In the genomic region with DNA sequence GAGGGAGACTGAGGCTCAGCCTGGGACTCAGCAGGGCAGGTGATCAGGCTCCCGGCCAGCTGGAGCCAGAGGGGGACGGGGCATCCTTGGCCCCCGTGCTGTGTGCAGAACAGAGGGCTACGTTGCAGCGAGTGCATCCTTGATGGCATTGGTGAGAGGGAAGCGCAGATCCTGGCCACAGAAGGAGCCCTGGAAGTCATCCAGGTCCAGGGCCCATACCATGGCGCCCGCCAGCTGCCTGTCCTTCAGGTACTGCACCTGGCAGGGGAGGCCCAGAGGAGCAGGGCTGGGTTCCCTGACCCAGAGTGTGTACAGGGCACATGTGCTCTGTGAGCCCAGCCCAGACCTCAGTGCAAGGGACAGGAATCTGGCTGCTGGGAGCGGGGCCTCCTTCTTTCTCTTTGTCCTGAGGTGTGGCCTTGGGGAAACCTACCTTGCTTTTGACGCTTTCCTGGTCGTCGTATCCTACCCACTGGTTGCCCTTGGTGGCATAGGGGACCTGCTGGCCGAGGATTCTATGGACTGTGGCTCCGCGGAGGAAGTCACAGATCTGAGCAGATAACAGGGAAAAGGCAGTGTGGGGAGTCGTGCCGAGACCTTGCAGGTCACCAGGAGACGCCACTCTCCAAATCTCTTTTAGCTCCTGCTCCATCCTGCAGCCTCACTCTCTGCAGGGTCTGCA, we compare ENCODE assay signal across 18 cellular contexts. TPM values are rescaled to one million over a fixed set of nuclear protein-coding genes. Genes with fewer than 3 reads are reported as not detected.
A peak's percentile ranks its signal among the peaks of the same experiment; 100 is the strongest.
DNase-seq lines count a peak whose midpoint lies in the region; ATAC-seq and TF ChIP-seq lines count a peak whose summit lies in the region.
"Had no signal": no experiment of that assay in that cellular context is flagged by ENCODE, and none has a peak within 500 bp of the region (broad histone marks: within the 10 kb centered on the region; RNA-seq: fewer than 3 reads in every experiment).

No MANE protein-coding gene starts in this region.

- DNase-seq in activated effector memory CD4-positive, alpha-beta T cell treated with anti-CD3 and anti-CD28 coated beads, Interleukin-2, amount 50 U/mL, for 16 hours, result peak; percentile 60
- DNase-seq in activated effector memory CD4-positive, alpha-beta T cell treated with Interleukin-2 at 50 U/mL for 16 hours, result no peak
- DNase-seq in NCI-H2029 (lab: John Stamatoyannopoulos, UW), result peak; percentile 57
- no peak for DNase-seq in mesenchymal stem cell
- peak; percentile 35 for DNase-seq in spleen
- no peak for DNase-seq in stimulated activated effector memory CD8-positive, alpha-beta T cell treated with anti-CD3 and anti-CD28 coated beads, Interleukin-12 subunit alpha, Interleukin-12 subunit beta, amount 100 ng/mL, for 72 hours (ENCODE audit: low spot score in 2 of 2)
- no peak for DNase-seq in activated CD4-positive, alpha-beta T cell treated with anti-CD3 and anti-CD28 coated beads for 48 hours
- DNase-seq in NCI-H526 treated with DMSO at 0.1 percent for 48 hours (lab: John Stamatoyannopoulos, UW), result no peak
- DNase-seq: CD8-positive, alpha-beta memory T cell; GF-D8; GOT3; NCI-H1436 treated with DMSO at 0.1 percent for 48 hours; NCI-H345; PC-3 had no signal

- no peak overlapping the region for H2BK15ac ChIP-seq in mesenchymal stem cell (ENCODE audit: low read depth, poor library complexity, severe bottlenecking)

- peaks cover 0 to 24% of the 10 kb centered on the region in 2 experiments for H3K36me3 ChIP-seq in mesenchymal stem cell (ENCODE audit: control insufficient read depth in 1 of 2, insufficient read depth in 2 of 2, low read depth in 1 of 2, low read length in 2 of 2)
- peaks cover 0 to 11% (median 0%) of the 10 kb centered on the region in 6 donors for H3K36me3 ChIP-seq in spleen
- H3K36me3 ChIP-seq: SJSA1 had no signal

- no peak overlapping the region for H2BK5ac ChIP-seq in mesenchymal stem cell (ENCODE audit: low read depth, low read length, poor library complexity, severe bottlenecking)

- H3K4me1 Mint-ChIP-seq in stimulated activated effector memory CD8-positive, alpha-beta T cell treated with anti-CD3 and anti-CD28 coated beads, Interleukin-12 subunit alpha, Interleukin-12 subunit beta, amount 100 ng/mL, for 72 hours, result no peaks in the 10 kb centered on the region
- H3K4me1 Mint-ChIP-seq: CD8-positive, alpha-beta memory T cell had no signal

- no peak overlapping the region for H2AFZ ChIP-seq in mesenchymal stem cell (ENCODE audit: low read depth, low read length)

- H3K4ac ChIP-seq in mesenchymal stem cell (ENCODE audit: low read depth in 1 of 2, low read length in 2 of 2), result no peak overlapping the region

- no peak overlapping the region for H2BK120ac ChIP-seq in mesenchymal stem cell (ENCODE audit: low read depth, low read length)

- peak overlapping the region; percentile 5 for H4K91ac ChIP-seq in mesenchymal stem cell (ENCODE audit: low read length)

- peak overlapping the region in 1 of 2 experiments; percentile 60 for H2BK12ac ChIP-seq in mesenchymal stem cell (ENCODE audit: low read length in 2 of 2)

- H3K4me3 ChIP-seq in mesenchymal stem cell (ENCODE audit: insufficient read depth in 1 of 2, low read depth in 1 of 2, low read length in 2 of 2), result no peak overlapping the region
- no peak overlapping the region for H3K4me3 ChIP-seq in spleen
- H3K4me3 ChIP-seq: K562, SJSA1 had no signal

- peaks cover 24% of the 10 kb centered on the region for H3K4me1 ChIP-seq in mesenchymal stem cell (ENCODE audit: control insufficient read depth, insufficient read depth, low read depth, low read length)
- H3K4me1 ChIP-seq in spleen, result peaks cover 0 to 49% (median 19%) of the 10 kb centered on the region in 6 donors

- H3K9me3 ChIP-seq in mesenchymal stem cell (ENCODE audit: control insufficient read depth, low read length) (no peaks in the 10 kb centered on the region), spleen (no peaks in the 10 kb centered on the region)

- H3K27me3 ChIP-seq in mesenchymal stem cell (ENCODE audit: control insufficient read depth in 1 of 2, insufficient read depth in 1 of 2, low read length in 2 of 2) (no peaks in the 10 kb centered on the region), spleen (replicated peaks in 1 of 7) (peaks cover 0 to 45% (median 0%) of the 10 kb centered on the region in 7 donors)
- H3K27me3 ChIP-seq: SJSA1 had no signal

- no peak for ATAC-seq in stimulated activated effector memory CD8-positive, alpha-beta T cell treated with anti-CD3 and anti-CD28 coated beads, Interleukin-12 subunit alpha, Interleukin-12 subunit beta, amount 100 ng/mL, for 72 hours
- ATAC-seq: K562, PC-3 had no signal

- no peak for TF ChIP-seq POLR2A in spleen (IDR thresholded peaks at IDR 0.05)

- H3K27ac ChIP-seq in mesenchymal stem cell (ENCODE audit: low read length, poor library complexity, severe bottlenecking) (no peak overlapping the region), spleen (no peak overlapping the region)
- H3K27ac ChIP-seq: SJSA1 had no signal

- no peak overlapping the region for H3K23ac ChIP-seq in mesenchymal stem cell (ENCODE audit: low read length in 2 of 2)

- no peak overlapping the region for H2AK5ac ChIP-seq in mesenchymal stem cell (ENCODE audit: low read length, severe bottlenecking)

- H3K14ac ChIP-seq in mesenchymal stem cell (ENCODE audit: low read length in 2 of 2), result peak overlapping the region in 1 of 2 experiments; percentile 66

- no peak overlapping the region for H3K18ac ChIP-seq in mesenchymal stem cell (ENCODE audit: low read depth in 1 of 2, low read length in 2 of 2)

- no peaks in the 10 kb centered on the region for H3K9me3 Mint-ChIP-seq in stimulated activated effector memory CD8-positive, alpha-beta T cell treated with anti-CD3 and anti-CD28 coated beads, Interleukin-12 subunit alpha, Interleukin-12 subunit beta, amount 100 ng/mL, for 72 hours
- H3K9me3 Mint-ChIP-seq: CD8-positive, alpha-beta memory T cell had no signal

- H4K8ac ChIP-seq in mesenchymal stem cell (ENCODE audit: low read length), result no peak overlapping the region

- H3K27ac Mint-ChIP-seq in stimulated activated effector memory CD8-positive, alpha-beta T cell treated with anti-CD3 and anti-CD28 coated beads, Interleukin-12 subunit alpha, Interleukin-12 subunit beta, amount 100 ng/mL, for 72 hours, result no peak overlapping the region

- no peaks in the 10 kb centered on the region for H3K36me3 Mint-ChIP-seq in stimulated activated effector memory CD8-positive, alpha-beta T cell treated with anti-CD3 and anti-CD28 coated beads, Interleukin-12 subunit alpha, Interleukin-12 subunit beta, amount 100 ng/mL, for 72 hours
- H3K36me3 Mint-ChIP-seq: CD8-positive, alpha-beta memory T cell had no signal

- H3K4me3 Mint-ChIP-seq in stimulated activated effector memory CD8-positive, alpha-beta T cell treated with anti-CD3 and anti-CD28 coated beads, Interleukin-12 subunit alpha, Interleukin-12 subunit beta, amount 100 ng/mL, for 72 hours, result no peak overlapping the region
- H3K4me3 Mint-ChIP-seq: CD8-positive, alpha-beta memory T cell had no signal

- WGBS in mesenchymal stem cell, result 89% methylated on average over 18 of the region's 18 CpGs
- 83 to 94% (median 88%) methylated on average over 16 to 18 of the region's 18 CpGs for WGBS in spleen, 5 donors

- TF ChIP-seq CTCF in spleen (IDR thresholded peaks at IDR 0.05 in 8 of 11, conservative IDR thresholded peaks at IDR 0.05 in 3 of 11), result no peak

- intact Hi-C loops in spleen (cut with DNase I; ENCODE audit: low total_unique reads), result no loop called here

- H3K9ac ChIP-seq in mesenchymal stem cell (ENCODE audit: low read length), result no peak overlapping the region

- H3K4me2 ChIP-seq in mesenchymal stem cell (ENCODE audit: low read length, poor library complexity, severe bottlenecking), result no peak overlapping the region

- no peaks in the 10 kb centered on the region for H3K79me1 ChIP-seq in mesenchymal stem cell (replicated peaks; ENCODE audit: low read length, poor library complexity, severe bottlenecking)

RNA-seq across cellular contexts. Expression of a gene that starts 3.8 kb away (rescaled TPM):
- 0.58 TPM for polyA plus RNA-seq in mesenchymal stem cell (2013, experiment 1 of 2)
- polyA plus RNA-seq in mesenchymal stem cell (2013, experiment 2 of 2), result 0.75 TPM
- total RNA-seq in spleen, result 1 to 10 TPM in 1 of 7 donors, under 1 TPM in 3, not detected in 3; 0.32 to 2.7 (median 0.74) TPM
- polyA plus RNA-seq in spleen, result under 1 TPM; 0.09 to 0.23 (median 0.22) TPM
- total RNA-seq: CD8-positive, alpha-beta memory T cell; K562; PC-3; SJSA1 had no signal
- polyA plus RNA-seq: BJ; CD8-positive, alpha-beta memory T cell had no signal

RNA-seq across cellular contexts. Expression of a gene that starts 7.0 kb away (rescaled TPM):
- 2.1 TPM for polyA plus RNA-seq in mesenchymal stem cell (2013, experiment 1 of 2)
- polyA plus RNA-seq in mesenchymal stem cell (2013, experiment 2 of 2), result 2.4 TPM
- 10 to 100 TPM in 4 of 7 donors, 1 to 10 TPM in 3; 7.1 to 41.2 (median 15.2) TPM for total RNA-seq in spleen
- 10 to 100 TPM in 2 of 3 donors, 1 to 10 TPM in 1; 2.7 to 40.8 (median 15.7) TPM for polyA plus RNA-seq in spleen
- total RNA-seq: CD8-positive, alpha-beta memory T cell; K562; PC-3; SJSA1 had no signal
- polyA plus RNA-seq: CD8-positive, alpha-beta memory T cell; K562 had no signal

RNA-seq across cellular contexts. Expression of a gene that starts 50.0 kb away (rescaled TPM):
- under 0.01 TPM for polyA plus RNA-seq in mesenchymal stem cell (2013, experiment 1 of 2)
- not detected for polyA plus RNA-seq in mesenchymal stem cell (2013, experiment 2 of 2)
- 10 to 100 TPM in 2 of 7 donors, 1 to 10 TPM in 5; 2.2 to 31.0 (median 7.8) TPM for total RNA-seq in spleen
- polyA plus RNA-seq in spleen, result 100 to 1,000 TPM in 1 of 3 donors, 1 to 10 TPM in 2; 2.0 to 165 (median 2.2) TPM
- total RNA-seq: A172, K562, PC-3, SJSA1 had no signal
- polyA plus RNA-seq: BJ; CD8-positive, alpha-beta memory T cell; K562 had no signal

RNA-seq across cellular contexts. Expression of a gene that starts 51.9 kb away (rescaled TPM):
- polyA plus RNA-seq in mesenchymal stem cell (2013, experiment 1 of 2), result 8.4 TPM
- 9.3 TPM for polyA plus RNA-seq in mesenchymal stem cell (2013, experiment 2 of 2)
- 10 to 100 TPM in 3 of 7 donors, 1 to 10 TPM in 4; 3.7 to 13.5 (median 8.5) TPM for total RNA-seq in spleen
- polyA plus RNA-seq in spleen, result 1 to 10 TPM in 2 of 3 donors, under 1 TPM in 1; 0.37 to 3.2 (median 1.0) TPM
- total RNA-seq: CD8-positive, alpha-beta memory T cell; K562; SJSA1 had no signal
- polyA plus RNA-seq: CD8-positive, alpha-beta memory T cell; K562 had no signal

Comparison
In these comparisons a context has a peak if more than half of its experiments do, and no peak if none do; other contexts are left out.
1. DNase-seq: peak in activated effector memory CD4-positive, alpha-beta T cell treated with anti-CD3 and anti-CD28 coated beads, Interleukin-2, amount 50 U/mL, for 16 hours (single experiment), NCI-H2029 (single experiment) and spleen (single experiment); none in activated effector memory CD4-positive, alpha-beta T cell treated with Interleukin-2 at 50 U/mL for 16 hours (single experiment), mesenchymal stem cell (single experiment), stimulated activated effector memory CD8-positive, alpha-beta T cell treated with anti-CD3 and anti-CD28 coated beads, Interleukin-12 subunit alpha, Interleukin-12 subunit beta, amount 100 ng/mL, for 72 hours (0 of 2), activated CD4-positive, alpha-beta T cell treated with anti-CD3 and anti-CD28 coated beads for 48 hours (single experiment) and NCI-H526 treated with DMSO at 0.1 percent for 48 hours (single experiment).